26 cellular contexts compared by ENCODE assay signal in genomic region chr4:3527914-3528876, GRCh38. TPM values are rescaled to one million over a fixed set of nuclear protein-coding genes. Genes with fewer than 3 reads are reported as not detected.
DNase-seq lines count a peak whose midpoint lies in the region; ATAC-seq, FAIRE-seq and TF ChIP-seq lines count a peak whose summit lies in the region.
"Had no signal": no experiment of that assay in that cellular context is flagged by ENCODE, and none has a peak within 500 bp of the region (broad histone marks: within the 10 kb centered on the region; RNA-seq: fewer than 3 reads in every experiment).

No MANE protein-coding gene starts in this region.

- WGBS in sigmoid colon, 2 donors = 92 to 94% methylated on average over 27 of the region's 27 CpGs

- H3K4me1 ChIP-seq in kidney (ENCODE audit: control insufficient read depth in 1 of 2, insufficient read depth in 1 of 2, low read depth in 1 of 2, low read length in 2 of 2) (peaks cover 13 to 29% of the 10 kb centered on the region in 2 donors), sigmoid colon (peaks cover 0 to 35% (median 29%) of the 10 kb centered on the region in 4 donors)

- TF ChIP-seq POLR2A in sigmoid colon (IDR thresholded peaks at IDR 0.05) = no peak

- H3K36me3 ChIP-seq in kidney (ENCODE audit: control insufficient read depth in 1 of 2, insufficient read depth in 2 of 2, low read length in 2 of 2) = peaks cover 15 to 26% of the 10 kb centered on the region in 2 donors
- peaks cover 0 to 27% (median 16%) of the 10 kb centered on the region in 4 donors for H3K36me3 ChIP-seq in sigmoid colon

- FAIRE-seq in kidney (lab: Jason Lieb, UNC) = no peak
- FAIRE-seq: GM18507 had no signal

- peaks cover 34 to 57% of the 10 kb centered on the region in 2 donors for H3K36me3 Mint-ChIP-seq in CD14-positive monocyte

- peak overlapping the region in 3 of 7 donors; percentile 37 to 82 (median 76) for H3K27ac Mint-ChIP-seq in CD14-positive monocyte
- H3K27ac Mint-ChIP-seq: activated naive CD8-positive, alpha-beta T cell had no signal

- no peak for ATAC-seq in GM19328 (IDR thresholded peaks at IDR 0.05; ENCODE audit: unreplicated experiment)
- ATAC-seq: T-helper 17 cell had no signal

- H3K4me3 ChIP-seq in HL-60 (replicated peaks; ENCODE audit: insufficient read depth, low read length) = no peak overlapping the region
- no peak overlapping the region for H3K4me3 ChIP-seq in kidney (ENCODE audit: low read length in 2 of 2)
- no peak overlapping the region for H3K4me3 ChIP-seq in sigmoid colon
- H3K4me3 ChIP-seq: ovary, SK-N-MC, testis had no signal

- no peak overlapping the region for H3K9ac ChIP-seq in kidney (ENCODE audit: low read length in 2 of 2)

- no peak for TF ChIP-seq EP300 in sigmoid colon (IDR thresholded peaks at IDR 0.05)

- H3K4me3 Mint-ChIP-seq in CD14-positive monocyte = no peak overlapping the region
- H3K4me3 Mint-ChIP-seq: activated naive CD8-positive, alpha-beta T cell; T-helper 17 cell had no signal

- H3K27me3 ChIP-seq in HL-60 (ENCODE audit: insufficient read depth, poor library complexity, severe bottlenecking) (no peaks in the 10 kb centered on the region), sigmoid colon (no peaks in the 10 kb centered on the region)
- H3K27me3 ChIP-seq: ovary, testis had no signal

- H3K27ac ChIP-seq in HL-60 (replicated peaks) = peak overlapping the region; percentile 43
- H3K27ac ChIP-seq in kidney (ENCODE audit: low read depth in 2 of 2, low read length in 2 of 2) = no peak overlapping the region
- no peak overlapping the region for H3K27ac ChIP-seq in sigmoid colon
- H3K27ac ChIP-seq: ovary, SK-N-MC, testis had no signal

- DNase-seq in CD14-positive monocyte (ENCODE audit: low spot score) = peak; percentile 44
- no peak for DNase-seq in HL-60 (ENCODE audit: low read depth in 1 of 2, low spot score in 1 of 2)
- DNase-seq in kidney = peak; percentile 68
- peak; percentile 63 for DNase-seq in sigmoid colon
- no peak for DNase-seq in T-helper 9 cell
- no peak for DNase-seq in middle frontal gyrus (ENCODE audit: extremely low spot score, low spot score)
- DNase-seq: activated CD4-positive, alpha-beta T cell treated with anti-CD3 and anti-CD28 coated beads for 48 hours; cerebellar nuclear complex; DMS153; effector CD4-positive, alpha-beta T cell; erythroblast; GF-D8; KBM-7; mesendoderm; NCI-H187 treated with DMSO at 0.1 percent for 48 hours; NCI-H748 treated with DMSO at 0.1 percent for 48 hours; stimulated activated CD4-positive, alpha-beta T cell treated with anti-CD3 and anti-CD28 coated beads, Interleukin-12 subunit alpha, Interleukin-12 subunit beta, amount 100 ng/mL, for 4 hours; stimulated activated CD4-positive, alpha-beta T cell treated with anti-CD3 and anti-CD28 coated beads, Interleukin-4, amount 100 ng/mL, for 4 hours; stimulated activated naive CD4-positive, alpha-beta T cell treated with Interleukin-2 at 50 U/mL for 16 hours; T-helper 17 cell; testis had no signal

- H3K9me3 Mint-ChIP-seq in CD14-positive monocyte = no peaks in the 10 kb centered on the region

- H3K27me3 Mint-ChIP-seq in CD14-positive monocyte (ENCODE audit: low read depth in 3 of 3) = peaks cover 0 to 4% (median 3%) of the 10 kb centered on the region in 3 donors
- H3K27me3 Mint-ChIP-seq: activated naive CD8-positive, alpha-beta T cell; T-helper 17 cell had no signal

- intact Hi-C loops in CD14-positive monocyte (cut with micrococcal nuclease) (no loop called here), kidney (cut with DNase I) (no loop called here), sigmoid colon (cut with DNase I) (no loop called here)

- no peaks in the 10 kb centered on the region for H3K9me3 ChIP-seq in kidney (ENCODE audit: control insufficient read depth in 1 of 2, low read length in 2 of 2)
- no peaks in the 10 kb centered on the region for H3K9me3 ChIP-seq in sigmoid colon
- H3K9me3 ChIP-seq: ovary, testis had no signal

- TF ChIP-seq CTCF in CD14-positive monocyte (IDR thresholded peaks at IDR 0.05) (no peak), HL-60 (IDR thresholded peaks at IDR 0.05; ENCODE audit: insufficient read depth, low read length) (no peak), kidney (IDR thresholded peaks at IDR 0.05; ENCODE audit: borderline replicate concordance, extremely low read depth, insufficient read depth) (no peak), sigmoid colon (IDR thresholded peaks at IDR 0.05) (no peak)

- peaks cover 40% of the 10 kb centered on the region for H3K4me1 Mint-ChIP-seq in CD14-positive monocyte

RNA-seq across cellular contexts. Expression of gene LRPAP1, which starts 4.0 kb away (rescaled TPM):
- polyA plus RNA-seq in CD14-positive monocyte (100 to 1,000 TPM; 169 to 180 TPM), kidney (ENCODE audit: insufficient read depth, low read depth, low replicate concordance) (373 TPM), sigmoid colon (100 to 1,000 TPM in 1 of 3 donors, 10 to 100 TPM in 2; 25.2 to 123 (median 44.2) TPM)
- total RNA-seq in kidney (204 TPM), sigmoid colon (100 to 1,000 TPM in 2 of 4 donors, 10 to 100 TPM in 2; 85.3 to 127 (median 99.6) TPM)

Comparison
In these comparisons a context has a peak if more than half of its experiments do, and no peak if none do; other contexts are left out.
1. DNase-seq: peak in CD14-positive monocyte (single experiment), kidney (single experiment) and sigmoid colon (single experiment); none in HL-60 (0 of 2), T-helper 9 cell (single experiment) and middle frontal gyrus (single experiment).